37 cellular contexts compared by ENCODE assay signal in genomic region chrX:106631615-106632014, GRCh38.
"Had no signal": no experiment of that assay in that cellular context is flagged by ENCODE, and none has a peak within 500 bp of the region (broad histone marks: within the 10 kb centered on the region; RNA-seq: fewer than 3 reads in every experiment).

No MANE protein-coding gene starts in this region.

- H3K4me1 ChIP-seq: adrenal gland had no signal

- H3K4me1 Mint-ChIP-seq: activated B cell treated with CpG ODN at 0.5 μM for 24 hours; activated CD4-positive, alpha-beta T cell treated with anti-CD3 and anti-CD28 coated beads, Interleukin-2, amount 10 ng/mL, durations not matched to agents 24 days and 14 days; activated naive CD8-positive, alpha-beta T cell treated with anti-CD3 and anti-CD28 coated beads for 36 hours; activated T-helper 17 cell treated with anti-CD3 and anti-CD28 coated beads, Interleukin-2, amount 50 U/mL, for 72 hours; brain; central memory CD8-positive, alpha-beta T cell; T-cell had no signal

- H3K27me3 Mint-ChIP-seq: activated B cell treated with CpG ODN at 0.5 μM for 24 hours; activated CD4-positive, alpha-beta memory T cell treated with anti-CD3 and anti-CD28 coated beads for 36 hours; activated CD4-positive, alpha-beta T cell treated with anti-CD3 and anti-CD28 coated beads, Interleukin-2, amount 10 ng/mL, durations not matched to agents 24 days and 14 days; activated CD8-positive, alpha-beta T cell treated with anti-CD3 and anti-CD28 coated beads for 36 hours; activated naive CD8-positive, alpha-beta T cell treated with anti-CD3 and anti-CD28 coated beads for 36 hours; activated T-helper 17 cell treated with anti-CD3 and anti-CD28 coated beads, Interleukin-2, amount 50 U/mL, for 72 hours; central memory CD8-positive, alpha-beta T cell had no signal

- DNase-seq: activated B cell treated with CpG ODN at 0.5 μM for 24 hours; activated CD4-positive, alpha-beta memory T cell treated with anti-CD3 and anti-CD28 coated beads for 36 hours; activated CD4-positive, alpha-beta T cell treated with anti-CD3 and anti-CD28 coated beads for 4 hours; activated CD4-positive, alpha-beta T cell treated with anti-CD3 and anti-CD28 coated beads, Interleukin-2, amount 10 ng/mL, durations not matched to agents 24 days and 14 days; activated CD4-positive, alpha-beta T cell treated with anti-CD3 and anti-CD28 coated beads, Interleukin-2, amount 50 U/mL, for 1 hour; activated CD4-positive, alpha-beta T cell treated with anti-CD3 and anti-CD28 coated beads, Interleukin-2, amount 50 U/mL, for 4 hours; activated CD4-positive, CD25-positive, alpha-beta regulatory T cell treated with anti-CD3 and anti-CD28 coated beads, Interleukin-2, amount 50 U/mL, for 72 hours; activated CD8-positive, alpha-beta memory T cell treated with anti-CD3 and anti-CD28 coated beads, Interleukin-2, amount 50 U/mL, for 4 hours; activated CD8-positive, alpha-beta T cell treated with anti-CD3 and anti-CD28 coated beads for 36 hours; activated effector memory CD4-positive, alpha-beta T cell treated with anti-CD3 and anti-CD28 coated beads, Interleukin-2, amount 50 U/mL, for 16 hours; activated gamma-delta T cell treated with Interleukin-2 at 50 U/mL for 16 hours; activated naive CD4-positive, alpha-beta T cell; activated naive CD4-positive, alpha-beta T cell treated with anti-CD3 and anti-CD28 coated beads for 36 hours; activated naive CD4-positive, alpha-beta T cell treated with anti-CD3 and anti-CD28 coated beads, Interleukin-2, amount 50 U/mL, for 16 hours; activated naive CD8-positive, alpha-beta T cell treated with anti-CD3 and anti-CD28 coated beads for 36 hours; activated T-cell treated with anti-CD3 and anti-CD28 coated beads for 4 hours; activated T-cell treated with anti-CD3 and anti-CD28 coated beads, Interleukin-2, amount 50 U/mL, for 1 hour; activated T-cell treated with anti-CD3 and anti-CD28 coated beads, Interleukin-2, amount 50 U/mL, for 4 hours; activated T-cell treated with anti-CD3 and anti-CD28 coated beads, Interleukin-2, amount 50 U/mL, for 72 hours; adrenal gland; amniotic stem cell; aorta; caudate nucleus; cerebellar nuclear complex; T-cell; T-helper 2 cell; T-helper 9 cell had no signal

- H3K36me3 Mint-ChIP-seq: activated CD4-positive, alpha-beta memory T cell treated with anti-CD3 and anti-CD28 coated beads for 36 hours; activated naive CD4-positive, alpha-beta T cell treated with anti-CD3 and anti-CD28 coated beads, Interleukin-2, amount 50 U/mL, for 72 hours; activated naive CD8-positive, alpha-beta T cell treated with anti-CD3 and anti-CD28 coated beads for 36 hours; brain had no signal

- H3K27ac Mint-ChIP-seq: activated B cell treated with CpG ODN at 0.5 μM for 24 hours; activated CD4-positive, alpha-beta memory T cell treated with anti-CD3 and anti-CD28 coated beads for 36 hours; activated CD4-positive, alpha-beta T cell treated with anti-CD3 and anti-CD28 coated beads, Interleukin-2, amount 10 ng/mL, durations not matched to agents 24 days and 14 days; activated CD8-positive, alpha-beta T cell treated with anti-CD3 and anti-CD28 coated beads for 36 hours; activated naive CD4-positive, alpha-beta T cell treated with anti-CD3 and anti-CD28 coated beads for 36 hours; activated naive CD4-positive, alpha-beta T cell treated with anti-CD3 and anti-CD28 coated beads, Interleukin-2, amount 50 U/mL, for 72 hours; activated naive CD8-positive, alpha-beta T cell treated with anti-CD3 and anti-CD28 coated beads for 36 hours; activated T-cell treated with anti-CD3 and anti-CD28 coated beads, Interleukin-2, amount 50 U/mL, for 72 hours; activated T-helper 1 cell treated with anti-CD3 and anti-CD28 coated beads, Interleukin-12 subunit alpha, Interleukin-12 subunit beta, Interleukin-2, Interleukin-4 antibody, amounts not matched to agents 30 ng/mL and 10 ng/mL and 1 ng/mL, durations not matched to agents 14 hours and 24 hours and 36 hours; activated T-helper 17 cell treated with anti-CD3 and anti-CD28 coated beads, Interleukin-2, amount 50 U/mL, for 72 hours; brain; T-cell; T-helper 2 cell treated with Interferon-gamma antibody and Interleukin-4, amounts not matched to agents 5 μg/mL and 100 μg/mL, for 36 hours had no signal

- FAIRE-seq: bronchial epithelial cell, TTC549 had no signal

- H3K4me3 ChIP-seq: adrenal gland, cardiac muscle cell had no signal

- H3K9me3 ChIP-seq: adrenal gland had no signal

- H3K4me3 Mint-ChIP-seq: activated B cell treated with CpG ODN at 0.5 μM for 24 hours; activated CD4-positive, alpha-beta memory T cell treated with anti-CD3 and anti-CD28 coated beads for 36 hours; activated CD4-positive, alpha-beta T cell treated with anti-CD3 and anti-CD28 coated beads, Interleukin-2, amount 10 ng/mL, durations not matched to agents 24 days and 14 days; activated CD8-positive, alpha-beta T cell treated with anti-CD3 and anti-CD28 coated beads for 36 hours; activated naive CD4-positive, alpha-beta T cell treated with anti-CD3 and anti-CD28 coated beads for 36 hours; activated naive CD8-positive, alpha-beta T cell treated with anti-CD3 and anti-CD28 coated beads for 36 hours; activated T-cell treated with anti-CD3 and anti-CD28 coated beads, Interleukin-2, amount 50 U/mL, for 4 hours; activated T-cell treated with anti-CD3 and anti-CD28 coated beads, Interleukin-2, amount 50 U/mL, for 72 hours; activated T-helper 1 cell treated with anti-CD3 and anti-CD28 coated beads, Interleukin-12 subunit alpha, Interleukin-12 subunit beta, Interleukin-2, Interleukin-4 antibody, amounts not matched to agents 30 ng/mL and 10 ng/mL and 1 ng/mL, durations not matched to agents 14 hours and 24 hours and 36 hours; activated T-helper 17 cell treated with anti-CD3 and anti-CD28 coated beads, Interleukin-2, amount 50 U/mL, for 72 hours; brain; central memory CD8-positive, alpha-beta T cell; T-cell; T-helper 2 cell treated with Interferon-gamma antibody and Interleukin-4, amounts not matched to agents 5 μg/mL and 100 μg/mL, for 36 hours had no signal

- ATAC-seq: activated CD8-positive, alpha-beta T cell treated with anti-CD3 and anti-CD28 coated beads for 36 hours; activated naive CD4-positive, alpha-beta T cell treated with anti-CD3 and anti-CD28 coated beads, Interleukin-2, amount 50 U/mL, for 72 hours; activated T-cell treated with anti-CD3 and anti-CD28 coated beads, Interleukin-2, amount 50 U/mL, for 4 hours; activated T-cell treated with anti-CD3 and anti-CD28 coated beads, Interleukin-2, amount 50 U/mL, for 72 hours; activated T-helper 17 cell treated with anti-CD3 and anti-CD28 coated beads, Interleukin-2, amount 50 U/mL, for 72 hours; T-cell had no signal

- H3K27ac ChIP-seq: adrenal gland, cardiac muscle cell, VCaP had no signal

- H3K36me3 ChIP-seq: adrenal gland, cardiac muscle cell had no signal

- H3K27me3 ChIP-seq: cardiac muscle cell had no signal
